27 cellular contexts compared by ENCODE assay signal in genomic region chr15:83605049-83605448, GRCh38. TPM values are rescaled to one million over a fixed set of nuclear protein-coding genes. Genes with fewer than 3 reads are reported as not detected.
"Had no signal": no experiment of that assay in that cellular context is flagged by ENCODE, and none has a peak within 500 bp of the region (broad histone marks: within the 10 kb centered on the region; RNA-seq: fewer than 3 reads in every experiment).

No MANE protein-coding gene starts in this region.

- H3K9me3 ChIP-seq: body of pancreas, SK-N-SH, suprapubic skin had no signal

- H3K27me3 ChIP-seq: body of pancreas, foreskin keratinocyte, ovary, suprapubic skin, tibial nerve had no signal

- H3K36me3 ChIP-seq: ovary, suprapubic skin, tibial nerve had no signal

- H3K4me2 ChIP-seq: SK-N-SH had no signal

- DNase-seq: activated CD4-positive, alpha-beta memory T cell treated with anti-CD3 and anti-CD28 coated beads, Interleukin-2, amount 10 ng/mL, durations not matched to agents 7 days and 5 days; activated CD4-positive, alpha-beta T cell treated with anti-CD3 and anti-CD28 coated beads for 1 hour; activated CD4-positive, alpha-beta T cell treated with anti-CD3 and anti-CD28 coated beads, Interleukin-2, amount 10 ng/mL, durations not matched to agents 7 days and 5 days; activated gamma-delta T cell treated with Interleukin-2 at 50 U/mL for 16 hours; activated naive CD8-positive, alpha-beta T cell treated with anti-CD3 and anti-CD28 coated beads, Interleukin-2, amount 50 U/mL, for 24 hours; activated T-cell treated with anti-CD3 and anti-CD28 coated beads, Interleukin-2, amount 50 U/mL, for 4 hours; caudate nucleus; foreskin keratinocyte; islet precursor cell; mesenchymal stem cell; natural killer cell; SK-N-SH; stimulated activated CD4-positive, alpha-beta T cell treated with anti-CD3 and anti-CD28 coated beads, Interleukin-15, amount 100 ng/mL, for 24 hours; stimulated activated CD4-positive, alpha-beta T cell treated with anti-CD3 and anti-CD28 coated beads, Interleukin-2, amount 100 ng/mL, for 24 hours; stimulated activated naive B cell treated with anti-CD40 and anti-IgM and Interleukin-4, amounts not matched to agents 10 μg/mL and 1 μg/mL and 100 μg/mL, for 72 hours; T-helper 2 cell had no signal

- H3K36me3 Mint-ChIP-seq: activated naive CD4-positive, alpha-beta T cell treated with anti-CD3 and anti-CD28 coated beads, Interleukin-2, amount 50 U/mL, for 24 hours; stimulated activated naive B cell treated with anti-CD40 and anti-IgM and Interleukin-4, amounts not matched to agents 10 μg/mL and 1 μg/mL and 100 μg/mL, for 72 hours had no signal

- H3K27ac Mint-ChIP-seq: activated CD4-positive, alpha-beta memory T cell treated with anti-CD3 and anti-CD28 coated beads, Interleukin-2, amount 10 ng/mL, durations not matched to agents 7 days and 5 days; activated CD4-positive, alpha-beta T cell treated with anti-CD3 and anti-CD28 coated beads, Interleukin-2, amount 10 ng/mL, durations not matched to agents 7 days and 5 days; activated naive CD4-positive, alpha-beta T cell treated with anti-CD3 and anti-CD28 coated beads, Interleukin-2, amount 50 U/mL, for 24 hours; activated naive CD8-positive, alpha-beta T cell treated with anti-CD3 and anti-CD28 coated beads, Interleukin-2, amount 50 U/mL, for 24 hours; activated T-helper 17 cell treated with anti-CD3 and anti-CD28 coated beads, Interleukin-2, amount 50 U/mL, for 72 hours; natural killer cell; progenitor cell of endocrine pancreas; stimulated activated naive B cell treated with anti-CD40 and anti-IgM and Interleukin-4, amounts not matched to agents 10 μg/mL and 1 μg/mL and 100 μg/mL, for 72 hours; WTC11 had no signal

- H3K4me3 ChIP-seq: body of pancreas, ovary, suprapubic skin, tibial nerve had no signal

- H3K4me1 Mint-ChIP-seq: activated CD4-positive, alpha-beta memory T cell treated with anti-CD3 and anti-CD28 coated beads, Interleukin-2, amount 10 ng/mL, durations not matched to agents 7 days and 5 days; activated CD4-positive, alpha-beta T cell treated with anti-CD3 and anti-CD28 coated beads, Interleukin-2, amount 10 ng/mL, durations not matched to agents 7 days and 5 days; activated naive CD4-positive, alpha-beta T cell treated with anti-CD3 and anti-CD28 coated beads, Interleukin-2, amount 50 U/mL, for 24 hours; activated naive CD8-positive, alpha-beta T cell treated with anti-CD3 and anti-CD28 coated beads, Interleukin-2, amount 50 U/mL, for 24 hours; activated T-helper 17 cell treated with anti-CD3 and anti-CD28 coated beads, Interleukin-2, amount 50 U/mL, for 72 hours; natural killer cell; stimulated activated naive B cell treated with anti-CD40 and anti-IgM and Interleukin-4, amounts not matched to agents 10 μg/mL and 1 μg/mL and 100 μg/mL, for 72 hours; WTC11 had no signal

- H3K4me1 ChIP-seq: body of pancreas, suprapubic skin had no signal

- H3K9me3 Mint-ChIP-seq: activated CD4-positive, alpha-beta memory T cell treated with anti-CD3 and anti-CD28 coated beads, Interleukin-2, amount 10 ng/mL, durations not matched to agents 7 days and 5 days; activated T-helper 17 cell treated with anti-CD3 and anti-CD28 coated beads, Interleukin-2, amount 50 U/mL, for 72 hours had no signal

- H3K27me3 Mint-ChIP-seq: activated CD4-positive, alpha-beta memory T cell treated with anti-CD3 and anti-CD28 coated beads, Interleukin-2, amount 10 ng/mL, durations not matched to agents 7 days and 5 days; progenitor cell of endocrine pancreas had no signal

- H3K27ac ChIP-seq: body of pancreas, foreskin keratinocyte, ovary, suprapubic skin had no signal

- ATAC-seq: activated naive CD8-positive, alpha-beta T cell treated with anti-CD3 and anti-CD28 coated beads, Interleukin-2, amount 50 U/mL, for 24 hours; activated T-cell treated with anti-CD3 and anti-CD28 coated beads, Interleukin-2, amount 50 U/mL, for 4 hours; activated T-helper 17 cell treated with anti-CD3 and anti-CD28 coated beads, Interleukin-2, amount 50 U/mL, for 72 hours; body of pancreas; esophagus mucosa; foreskin keratinocyte; natural killer cell; stimulated activated naive B cell treated with anti-CD40 and anti-IgM and Interleukin-4, amounts not matched to agents 10 μg/mL and 1 μg/mL and 100 μg/mL, for 72 hours; WTC11 had no signal

- H3K9ac ChIP-seq: SK-N-SH had no signal

- H3K4me3 Mint-ChIP-seq: activated CD4-positive, alpha-beta memory T cell treated with anti-CD3 and anti-CD28 coated beads, Interleukin-2, amount 10 ng/mL, durations not matched to agents 7 days and 5 days; activated CD4-positive, alpha-beta T cell treated with anti-CD3 and anti-CD28 coated beads, Interleukin-2, amount 10 ng/mL, durations not matched to agents 7 days and 5 days; activated naive CD4-positive, alpha-beta T cell treated with anti-CD3 and anti-CD28 coated beads, Interleukin-2, amount 50 U/mL, for 24 hours; activated naive CD8-positive, alpha-beta T cell treated with anti-CD3 and anti-CD28 coated beads, Interleukin-2, amount 50 U/mL, for 24 hours; activated T-cell treated with anti-CD3 and anti-CD28 coated beads, Interleukin-2, amount 50 U/mL, for 4 hours; activated T-helper 17 cell treated with anti-CD3 and anti-CD28 coated beads, Interleukin-2, amount 50 U/mL, for 72 hours; natural killer cell; stimulated activated naive B cell treated with anti-CD40 and anti-IgM and Interleukin-4, amounts not matched to agents 10 μg/mL and 1 μg/mL and 100 μg/mL, for 72 hours; WTC11 had no signal

RNA-seq across cellular contexts. Expression of gene ADAMTSL3, which starts 48.9 kb away (rescaled TPM):
- total RNA-seq: activated CD4-positive, alpha-beta memory T cell treated with anti-CD3 and anti-CD28 coated beads, Interleukin-2, amount 10 ng/mL, durations not matched to agents 7 days and 5 days; activated CD4-positive, alpha-beta T cell treated with anti-CD3 and anti-CD28 coated beads, Interleukin-2, amount 10 ng/mL, durations not matched to agents 7 days and 5 days; activated T-cell treated with anti-CD3 and anti-CD28 coated beads, Interleukin-2, amount 50 U/mL, for 4 hours; activated T-helper 17 cell treated with anti-CD3 and anti-CD28 coated beads, Interleukin-2, amount 50 U/mL, for 72 hours; endothelial cell of umbilical vein; foreskin keratinocyte; mononuclear cell had no signal
- polyA plus RNA-seq: endothelial cell of umbilical vein had no signal
